ENCODE assay signal across 19 cellular contexts in the genomic region with DNA sequence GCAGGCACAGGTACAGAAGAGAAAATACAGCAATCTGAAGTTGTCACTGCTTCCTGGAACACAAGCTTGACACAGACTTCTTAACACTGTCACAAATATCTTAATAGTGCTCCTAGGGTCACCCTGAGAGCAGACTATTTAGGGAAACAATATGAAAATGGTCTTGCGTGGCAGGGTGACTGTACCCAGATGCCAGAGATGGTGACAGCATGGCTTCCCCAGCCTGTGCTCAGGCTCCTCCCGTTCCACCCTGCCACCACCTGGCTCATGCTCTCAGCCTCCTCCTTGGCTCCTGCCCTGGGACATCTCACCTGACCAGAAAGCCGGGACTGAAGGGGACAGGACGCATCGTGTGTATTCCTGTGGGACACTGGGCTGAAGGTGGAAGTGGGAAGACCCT.
"Had no signal": no experiment of that assay in that cellular context is flagged by ENCODE, and none has a peak within 500 bp of the region (broad histone marks: within the 10 kb centered on the region; RNA-seq: fewer than 3 reads in every experiment).

No MANE protein-coding gene starts in this region.

- DNase-seq: dermis blood vessel endothelial cell; dorsolateral prefrontal cortex; effector CD4-positive, alpha-beta T cell; effector memory CD4-positive, alpha-beta T cell; esophagus squamous epithelium; foreskin fibroblast; foreskin melanocyte; gastrocnemius medialis; glutamatergic neuron; head of caudate nucleus; heart right ventricle; hippocampal formation; left cardiac atrium; left lung; lower lobe of right lung; mesenchymal stem cell; mucosa of descending colon had no signal

- H3K27me3 ChIP-seq: dorsolateral prefrontal cortex, esophagus squamous epithelium, gastrocnemius medialis, heart right ventricle, left lung had no signal

- H3K4me3 Mint-ChIP-seq: mesothelial cell of epicardium had no signal

- H3K27ac Mint-ChIP-seq: mesothelial cell of epicardium had no signal

- H3K4me1 ChIP-seq: left lung, lower lobe of right lung had no signal

- H3K9me3 ChIP-seq: esophagus squamous epithelium, gastrocnemius medialis, lower lobe of right lung, mucosa of descending colon had no signal

- H3K4me3 ChIP-seq: coronary artery, dorsolateral prefrontal cortex, esophagus squamous epithelium, gastrocnemius medialis, heart right ventricle, left lung, lower lobe of right lung, mucosa of descending colon had no signal

- H3K36me3 ChIP-seq: esophagus squamous epithelium, gastrocnemius medialis, heart right ventricle, left lung, lower lobe of right lung had no signal

- ATAC-seq: gastrocnemius medialis, left lung, lower lobe of right lung, mucosa of descending colon had no signal

- H3K27ac ChIP-seq: coronary artery, esophagus squamous epithelium, gastrocnemius medialis, heart right ventricle, left lung, lower lobe of right lung had no signal
